In genomic region chr5:84384604-84385575, GRCh38 we compare ENCODE assay signal across 10 cellular contexts. TPM values are rescaled to one million over a fixed set of nuclear protein-coding genes. Genes with fewer than 3 reads are reported as not detected.
DNase-seq lines count a peak whose midpoint lies in the region; ATAC-seq and TF ChIP-seq lines count a peak whose summit lies in the region.
"Had no signal": no experiment of that assay in that cellular context is flagged by ENCODE, and none has a peak within 500 bp of the region (broad histone marks: within the 10 kb centered on the region; RNA-seq: fewer than 3 reads in every experiment).

Gene EDIL3 (minus strand): TSS chr5:84384880. CDS start chr5:84384374, 506 bp downstream.

- WGBS in ovary, 3 donors, result 0 to 1% (median 1%) methylated on average over 47 to 54 of the region's 54 CpGs

- DNase-seq in DMS 273 (lab: John Stamatoyannopoulos, UW; ENCODE audit: unreplicated experiment) (peak; percentile 80), DMS 273 treated with DMSO at 0.1 percent for 48 hours (lab: John Stamatoyannopoulos, UW) (no peak), WERI-Rb-1 (peak; percentile 65), Right ventricle myocardium superior (peak; percentile 54), ovary (peak in 4 of 5 donors; percentile 28 to 44 (median 38)), NK-92 (lab: John Stamatoyannopoulos, UW; ENCODE audit: unreplicated experiment) (no peak), GM10248 (ENCODE audit: extremely low spot score) (no peak), NCI-H1092 (lab: John Stamatoyannopoulos, UW) (no peak)

- CTCF ChIA-PET in GM10248 (lab: Yijun Ruan, JAX), result no interaction called here

- H3K4me1 ChIP-seq in ovary (ENCODE audit: insufficient read depth), result peaks cover 8% of the 10 kb centered on the region

- TF ChIP-seq EP300 in ovary (IDR thresholded peaks at IDR 0.05), result no peak

- H3K36me3 ChIP-seq in WERI-Rb-1 (no peaks in the 10 kb centered on the region; the same call in 1 of the 2 replicates), ovary (no peaks in the 10 kb centered on the region)

- no peak for TF ChIP-seq CTCF in WERI-Rb-1 (IDR thresholded peaks at IDR 0.05; ENCODE audit: low read depth, low read length)
- TF ChIP-seq CTCF in ovary (IDR thresholded peaks at IDR 0.05), result no peak
- TF ChIP-seq CTCF in GM10248 (IDR thresholded peaks at IDR 0.05; ENCODE audit: control extremely low read depth, extremely low read depth, low read depth, missing control alignments), result no peak

- POLR2A ChIA-PET in GM10248 (lab: Yijun Ruan, JAX), result no interaction called here

- no peak for TF ChIP-seq POLR2A in ovary (IDR thresholded peaks at IDR 0.05)

- H3K4me3 ChIP-seq in WERI-Rb-1 (ENCODE audit: low read depth, low read length), result peak within 1 kb of the TSS; percentile 90
- peak within 1 kb of the TSS; percentile 57 for H3K4me3 ChIP-seq in ovary

- ATAC-seq in Right ventricle myocardium superior (ENCODE audit: poor library complexity), result peak; percentile 32

- H3K27ac ChIP-seq in WERI-Rb-1, result peak within 1 kb of the TSS; percentile 80
- H3K27ac ChIP-seq in ovary, result peak within 1 kb of the TSS; percentile 38 to 66
- H3K27ac ChIP-seq: 22Rv1 had no signal

- intact Hi-C loops in Right ventricle myocardium superior (cut with DNase I) (no loop called here), ovary (cut with DNase I) (no loop called here)

- H3K9me3 ChIP-seq in WERI-Rb-1 (ENCODE audit: severe bottlenecking) (no peaks in the 10 kb centered on the region), ovary (no peaks in the 10 kb centered on the region)

- H3K27me3 ChIP-seq in WERI-Rb-1 (ENCODE audit: insufficient read depth, low read depth, severe bottlenecking) (no peaks in the 10 kb centered on the region), ovary (no peaks in the 10 kb centered on the region)

RNA-seq across cellular contexts. Expression of gene EDIL3, which starts in this region (rescaled TPM):
- total RNA-seq in Right ventricle myocardium superior (1.7 TPM), ovary (10 to 100 TPM in 2 of 7 donors, 1 to 10 TPM in 5; 5.9 to 21.0 (median 9.7) TPM)
- polyA plus RNA-seq in ovary, result 10 to 100 TPM in 1 of 2 donors, 1 to 10 TPM in 1; 8.9 to 41.5 TPM
- total RNA-seq: T-helper 1 cell treated with Interleukin-12 subunit alpha and Interleukin-12 subunit beta and Interleukin-4 antibody, amounts not matched to agents 30 ng/mL and 1 ng/mL, for 36 hours had no signal

Comparison
In these comparisons a context has a peak if more than half of its experiments do, and no peak if none do; other contexts are left out.
1. DNase-seq: peak in DMS 273 (single experiment), WERI-Rb-1 (single experiment), Right ventricle myocardium superior (single experiment) and ovary (4 of 5); none in DMS 273 treated with DMSO at 0.1 percent for 48 hours (single experiment), NK-92 (single experiment), GM10248 (single experiment) and NCI-H1092 (single experiment).